14 cellular contexts compared by ENCODE assay signal in genomic region chr6:170037541-170038250, GRCh38.
A peak's percentile ranks its signal among the peaks of the same experiment; 100 is the strongest.
DNase-seq lines count a peak whose midpoint lies in the region; ATAC-seq and TF ChIP-seq lines count a peak whose summit lies in the region.
"Had no signal": no experiment of that assay in that cellular context is flagged by ENCODE, and none has a peak within 500 bp of the region (broad histone marks: within the 10 kb centered on the region; RNA-seq: fewer than 3 reads in every experiment).

No MANE protein-coding gene starts in this region.

- in situ Hi-C loops in IMR-90 (cut with MboI; ENCODE audit: low sequenced_read_pairs) = no loop called here

- WGBS in IMR-90 (ENCODE audit: extremely low coverage in 2 of 2, insufficient read length in 1 of 2), 2 experiments = 68% methylated on average over 7 of the region's 15 CpGs; no CpG with 5 or more reads in 1 of the 2 experiments

- H3K4me1 ChIP-seq in IMR-90 (ENCODE audit: control insufficient read depth, insufficient read depth, low read length) = no peaks in the 10 kb centered on the region
- peaks cover 0 to 3% of the 10 kb centered on the region in 2 donors for H3K4me1 ChIP-seq in left lung
- H3K4me1 ChIP-seq in tibial artery = no peaks in the 10 kb centered on the region

- no peak overlapping the region for H2BK5ac ChIP-seq in IMR-90 (ENCODE audit: low read depth, low read length, poor library complexity, severe bottlenecking)

- no peak for TF ChIP-seq POLR2A in IMR-90 (IDR thresholded peaks at IDR 0.05; ENCODE audit: low read depth, low read length)

- no peak overlapping the region; a peak in 1 of 4 replicates for H4K8ac ChIP-seq in IMR-90 (ENCODE audit: low read depth in 2 of 2, low read length in 2 of 2)

- H3K9me3 ChIP-seq in IMR-90 (ENCODE audit: control insufficient read depth, insufficient read depth, low read length) (peaks cover 41% of the 10 kb centered on the region), left lung (peaks cover 0 to 8% of the 10 kb centered on the region in 2 donors), tibial artery (peaks cover 0 to 6% (median 0%) of the 10 kb centered on the region in 3 donors)

- no peak overlapping the region for H4K91ac ChIP-seq in IMR-90 (ENCODE audit: insufficient read depth, low read depth, low read length)

- no peak overlapping the region for H3K23ac ChIP-seq in IMR-90 (ENCODE audit: low read depth, low read length)

- no peak overlapping the region for H3K14ac ChIP-seq in IMR-90 (replicated peaks; ENCODE audit: low read depth, low read length)

- no peaks in the 10 kb centered on the region for H3K27me3 ChIP-seq in IMR-90 (ENCODE audit: control insufficient read depth, insufficient read depth, low read length)
- no peaks in the 10 kb centered on the region for H3K27me3 ChIP-seq in left lung
- H3K27me3 ChIP-seq in tibial artery = no peaks in the 10 kb centered on the region

- TF ChIP-seq CTCF in IMR-90 (conservative IDR thresholded peaks at IDR 0.05; ENCODE audit: low read depth, low read length) (no peak), chondrocyte (IDR thresholded peaks at IDR 0.05) (no peak), left lung (IDR thresholded peaks at IDR 0.05) (no peak), tibial artery (IDR thresholded peaks at IDR 0.05) (no peak)

- H3K9me3 Mint-ChIP-seq in chondrocyte (ENCODE audit: low read depth) = peaks cover 21% of the 10 kb centered on the region

- no peak overlapping the region for H3K18ac ChIP-seq in IMR-90 (ENCODE audit: low read depth, low read length)

- H3K4me3 ChIP-seq in IMR-90 (ENCODE audit: insufficient read depth, low read depth, low read length) (no peak overlapping the region), left lung (no peak overlapping the region), tibial artery (no peak overlapping the region)
- H3K4me3 ChIP-seq: GM12878 had no signal

- H2AK9ac ChIP-seq in IMR-90 (replicated peaks; ENCODE audit: low read depth, low read length, poor library complexity) = no peak overlapping the region

- peaks cover 6% of the 10 kb centered on the region for H3K36me3 Mint-ChIP-seq in chondrocyte (ENCODE audit: low read depth)
- H3K36me3 Mint-ChIP-seq: activated naive CD8-positive, alpha-beta T cell treated with anti-CD3 and anti-CD28 coated beads for 36 hours had no signal

- H2AFZ ChIP-seq in IMR-90 (replicated peaks; ENCODE audit: low read length, poor library complexity) = no peak overlapping the region

- TF ChIP-seq RAD21 in IMR-90 (IDR thresholded peaks at IDR 0.05; ENCODE audit: low read length) = no peak

- BruUV-seq in IMR-90 (replicated peaks; lab: Mats Ljungman, UMichigan) = no TSS peak

- H3K27ac Mint-ChIP-seq in chondrocyte (ENCODE audit: unreplicated experiment) = no peak overlapping the region
- H3K27ac Mint-ChIP-seq: activated B cell treated with CpG ODN at 0.5 μM for 24 hours; activated naive CD8-positive, alpha-beta T cell treated with anti-CD3 and anti-CD28 coated beads for 36 hours had no signal

- H2BK120ac ChIP-seq in IMR-90 (ENCODE audit: low read depth, low read length) = no peak overlapping the region

- H3K56ac ChIP-seq in IMR-90 (ENCODE audit: extremely low read depth, insufficient read depth, low read length) = no peak overlapping the region

- no peak overlapping the region for H2BK20ac ChIP-seq in IMR-90 (ENCODE audit: low read depth, low read length)

- POLR2A ChIA-PET in IMR-90 (lab: Charles Lee; ENCODE audit: unreplicated experiment) = no interaction called here

- dilution Hi-C loops in IMR-90 (cut with HindIII; ENCODE audit: low sequenced_read_pairs, unreplicated experiment) = no loop called here

- peak overlapping the region; percentile 24 for H3K4me3 Mint-ChIP-seq in chondrocyte (ENCODE audit: unreplicated experiment)
- H3K4me3 Mint-ChIP-seq: activated B cell treated with CpG ODN at 0.5 μM for 24 hours; activated naive CD8-positive, alpha-beta T cell treated with anti-CD3 and anti-CD28 coated beads for 36 hours had no signal

- no peak overlapping the region for H3K9ac ChIP-seq in IMR-90 (ENCODE audit: low read depth, low read length)

- H2AK5ac ChIP-seq in IMR-90 (ENCODE audit: low read depth, low read length) = no peak overlapping the region

- H3K27me3 Mint-ChIP-seq in chondrocyte (ENCODE audit: low read depth) = peaks cover 18% of the 10 kb centered on the region
- H3K27me3 Mint-ChIP-seq: activated naive CD8-positive, alpha-beta T cell treated with anti-CD3 and anti-CD28 coated beads for 36 hours had no signal

- ATAC-seq in IMR-90 (ENCODE audit: low read depth) = no peak; the same call in 1 of the 2 replicates
- ATAC-seq in left lung = peak; percentile 25
- ATAC-seq in HG02840 (IDR thresholded peaks at IDR 0.05; ENCODE audit: low FRiP score, unreplicated experiment) = no peak
- no peak for ATAC-seq in HG03095 (IDR thresholded peaks at IDR 0.05; ENCODE audit: unreplicated experiment)
- ATAC-seq: GM12878 had no signal

- no peak overlapping the region for H2BK15ac ChIP-seq in IMR-90 (ENCODE audit: low read depth, low read length)

- no peak overlapping the region for H3K4me2 ChIP-seq in IMR-90 (ENCODE audit: low read depth, low read length)

- CTCF ChIA-PET in IMR-90 (lab: Yijun Ruan, JAX) = no interaction called here

- intact Hi-C loops in IMR-90 (cut with micrococcal nuclease) = no loop called here
- intact Hi-C loops in left lung (cut with DNase I) = no loop called here
- intact Hi-C loops in tibial artery (cut with DNase I; ENCODE audit: low total_unique reads) = no loop called here

- H3K79me1 ChIP-seq in IMR-90 (ENCODE audit: low read depth in 1 of 2, low read length in 2 of 2) = no peaks in the 10 kb centered on the region

- no peak overlapping the region for H3K4ac ChIP-seq in IMR-90 (ENCODE audit: low read depth, low read length)

- no peak overlapping the region; the same call in 1 of the 2 replicates for H4K5ac ChIP-seq in IMR-90 (ENCODE audit: low read depth, low read length)

- no peaks in the 10 kb centered on the region for H3K9me1 ChIP-seq in IMR-90 (ENCODE audit: insufficient read depth, low read length)

- H3K36me3 ChIP-seq in IMR-90 (ENCODE audit: control insufficient read depth, insufficient read depth, low read length) (no peaks in the 10 kb centered on the region), left lung (no peaks in the 10 kb centered on the region), tibial artery (no peaks in the 10 kb centered on the region)

- DNase-seq in IMR-90 (peak; percentile 1), chondrocyte (ENCODE audit: low spot score) (peak; percentile 42), left lung (peak; percentile 29 to 47), tibial artery (peak; percentile 6 to 55), NCI-H345 (lab: John Stamatoyannopoulos, UW) (no peak)
- DNase-seq: activated B cell treated with CpG ODN at 0.5 μM for 24 hours; activated naive CD8-positive, alpha-beta T cell treated with anti-CD3 and anti-CD28 coated beads for 36 hours; cerebellar nuclear complex; hippocampal formation; OCI-M1 had no signal

- peaks cover 4% of the 10 kb centered on the region for H3K4me1 Mint-ChIP-seq in chondrocyte (ENCODE audit: low read depth)
- H3K4me1 Mint-ChIP-seq: activated B cell treated with CpG ODN at 0.5 μM for 24 hours; activated naive CD8-positive, alpha-beta T cell treated with anti-CD3 and anti-CD28 coated beads for 36 hours had no signal

- H4K20me1 ChIP-seq in IMR-90 (ENCODE audit: insufficient read depth, low read length) = no peaks in the 10 kb centered on the region

- H3K27ac ChIP-seq in IMR-90 (ENCODE audit: insufficient read depth, low read length) (peak overlapping the region; percentile 52; the same call in 1 of the 2 replicates), left lung (no peak overlapping the region), tibial artery (no peak overlapping the region)
- H3K27ac ChIP-seq: C4-2B had no signal

TF ChIP-seq in IMR-90, 13 proteins besides CTCF, POLR2A, EP300 and RAD21:
- TF ChIP-seq CEBPB (IDR thresholded peaks at IDR 0.05; ENCODE audit: low read depth, low read length) = no peak
- TF ChIP-seq RFX5 (IDR thresholded peaks at IDR 0.05; ENCODE audit: low read depth, low read length) = no peak
- no peak for TF ChIP-seq SMC3 (IDR thresholded peaks at IDR 0.05; ENCODE audit: low read depth, low read length)
- TF ChIP-seq CHD1 (IDR thresholded peaks at IDR 0.05; ENCODE audit: low read depth, low read length) = no peak
- no peak for TF ChIP-seq FOS (IDR thresholded peaks at IDR 0.05; ENCODE audit: low read depth, low read length)
